ENCODE assay signal across 9 cellular contexts in the genomic region with DNA sequence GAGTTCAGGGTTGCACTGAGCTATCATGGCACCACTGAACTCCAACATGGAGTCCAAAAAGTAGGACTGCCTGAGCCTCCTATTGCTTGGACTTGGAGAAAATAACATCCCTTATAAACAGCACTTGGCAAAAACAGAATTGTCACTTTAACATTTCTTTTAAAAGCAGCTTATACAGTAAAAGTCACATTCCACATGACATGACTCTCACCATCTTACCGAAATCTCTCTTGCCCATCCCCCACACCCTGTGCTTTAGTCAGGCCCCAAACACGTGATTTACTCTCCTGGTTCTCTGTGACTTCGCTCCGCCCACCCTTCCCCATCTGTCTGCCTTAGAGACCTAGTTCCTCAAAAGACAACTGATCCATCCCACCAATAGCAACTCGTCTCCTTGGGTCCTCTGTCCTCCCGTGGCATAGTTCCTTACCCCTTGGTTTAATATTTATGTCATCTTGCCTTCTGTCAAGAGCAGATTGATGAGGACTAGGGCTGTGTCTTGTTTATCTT. TPM values are rescaled to one million over a fixed set of nuclear protein-coding genes. Genes with fewer than 3 reads are reported as not detected.
DNase-seq lines count a peak whose midpoint lies in the region; ATAC-seq and TF ChIP-seq lines count a peak whose summit lies in the region.
"Had no signal": no experiment of that assay in that cellular context is flagged by ENCODE, and none has a peak within 500 bp of the region (broad histone marks: within the 10 kb centered on the region; RNA-seq: fewer than 3 reads in every experiment).

No MANE protein-coding gene starts in this region.

- H2AK5ac ChIP-seq in trophoblast cell (ENCODE audit: low read length), result no peak overlapping the region

- H3K27ac ChIP-seq in dorsolateral prefrontal cortex (peak overlapping the region in 17 of 59 donors; percentile 2 to 80 (median 24)), trophoblast cell (ENCODE audit: low read depth, low read length) (no peak overlapping the region)
- H3K27ac ChIP-seq: cardiac muscle cell had no signal

- no peak overlapping the region for H2BK5ac ChIP-seq in trophoblast cell (ENCODE audit: low read depth, low read length, poor library complexity)

- intact Hi-C loops in dorsolateral prefrontal cortex (cut with DNase I), result loop anchor here in 1 of 2 donors (5.0 kb wide), 1 partner anchor 330 kb away; no protein-coding TSS in a partner anchor

- H3K36me3 ChIP-seq in trophoblast cell (ENCODE audit: control insufficient read depth in 1 of 2, insufficient read depth in 2 of 2, low read length in 2 of 2), result peaks cover 29 to 41% of the 10 kb centered on the region in 2 experiments

- no peaks in the 10 kb centered on the region for H3K9me3 ChIP-seq in trophoblast cell (ENCODE audit: insufficient read depth, low read depth, low read length)

- no peak overlapping the region for H2BK12ac ChIP-seq in trophoblast cell (ENCODE audit: low read length)

- peaks cover 33% of the 10 kb centered on the region for H3K79me2 ChIP-seq in trophoblast cell (ENCODE audit: control insufficient read depth, insufficient read depth, low read length, poor library complexity)

- WGBS in trophoblast cell (ENCODE audit: extremely low coverage, insufficient coverage, insufficient read length), result no CpG with 5 or more reads among the region's 6 CpGs

- no peak overlapping the region for H4K12ac ChIP-seq in trophoblast cell (ENCODE audit: low read depth, low read length)

- DNase-seq in GM10266 (ENCODE audit: extremely low spot score), result peak; percentile 69
- DNase-seq in SIG-M5 treated with dmso at 0.1 percent for 504 hours (lab: John Stamatoyannopoulos, UW; ENCODE audit: unreplicated experiment), result peak; percentile 94
- DNase-seq in dorsolateral prefrontal cortex, result peak in 8 of 10 donors; percentile 18 to 75 (median 50)
- peak in 1 of 2 donors; percentile 42 for DNase-seq in trophoblast cell

- H3K9ac ChIP-seq in trophoblast cell (ENCODE audit: low read length), result no peak overlapping the region

- no peak overlapping the region for H2AFZ ChIP-seq in trophoblast cell (ENCODE audit: insufficient read depth, low read length, poor library complexity)

- H3K79me1 ChIP-seq in trophoblast cell (ENCODE audit: low read length), result peaks cover 10% of the 10 kb centered on the region

- no peak for ATAC-seq in GM18861 (IDR thresholded peaks at IDR 0.05; ENCODE audit: unreplicated experiment)
- no peak for ATAC-seq in GM21786 (IDR thresholded peaks at IDR 0.05; ENCODE audit: unreplicated experiment)
- ATAC-seq in GM19395 (IDR thresholded peaks at IDR 0.05; ENCODE audit: unreplicated experiment), result no peak
- no peak for ATAC-seq in HG02642 (IDR thresholded peaks at IDR 0.05; ENCODE audit: poor library complexity, unreplicated experiment)

- H4K8ac ChIP-seq in trophoblast cell (ENCODE audit: low read depth, low read length), result no peak overlapping the region

- H3K18ac ChIP-seq in trophoblast cell (ENCODE audit: low read length), result no peak overlapping the region

- H3K4me3 ChIP-seq in dorsolateral prefrontal cortex, result peak overlapping the region in 4 of 59 donors; percentile 7 to 25 (median 21)
- H3K4me3 ChIP-seq in trophoblast cell (ENCODE audit: low read depth, low read length), result no peak overlapping the region
- H3K4me3 ChIP-seq: cardiac muscle cell had no signal

- TF ChIP-seq CTCF in GM10266 (IDR thresholded peaks at IDR 0.05; ENCODE audit: control insufficient read depth, insufficient read depth, low read depth, missing control alignments) (no peak), dorsolateral prefrontal cortex (IDR thresholded peaks at IDR 0.05 in 54 of 56, conservative IDR thresholded peaks at IDR 0.05 in 2 of 56; ENCODE audit: low read depth in 1 of 56, partially characterized antibody in 56 of 56) (no peak)

- H3K4me2 ChIP-seq in trophoblast cell (ENCODE audit: low read length), result no peak overlapping the region

- H3K14ac ChIP-seq in trophoblast cell (ENCODE audit: low read length), result no peak overlapping the region

- H3K27me3 ChIP-seq in dorsolateral prefrontal cortex, result no peaks in the 10 kb centered on the region
- no peaks in the 10 kb centered on the region for H3K27me3 ChIP-seq in trophoblast cell (ENCODE audit: insufficient read depth, low read length)
- H3K27me3 ChIP-seq: cardiac muscle cell had no signal

- peak overlapping the region; percentile 53 for H3K4ac ChIP-seq in trophoblast cell (ENCODE audit: low read depth, low read length)

- H4K91ac ChIP-seq in trophoblast cell (ENCODE audit: low read depth, low read length), result no peak overlapping the region

- H3K4me1 ChIP-seq in trophoblast cell (ENCODE audit: control insufficient read depth in 1 of 2, insufficient read depth in 2 of 2, low read length in 2 of 2), result peaks cover 0 to 7% of the 10 kb centered on the region in 2 experiments

- H3K23ac ChIP-seq in trophoblast cell (ENCODE audit: low read length), result no peak overlapping the region

- no peak overlapping the region for H2BK120ac ChIP-seq in trophoblast cell (ENCODE audit: insufficient read depth, low read length, poor library complexity)

RNA-seq across cellular contexts. Expression of gene SAFB, which starts 4.6 kb away (rescaled TPM):
- 100 to 1,000 TPM; 102 to 184 (median 133) TPM for total RNA-seq in dorsolateral prefrontal cortex
- polyA plus RNA-seq in trophoblast cell (2013), result 75.5 and 76.6 TPM in 2 replicates

RNA-seq across cellular contexts. Expression of gene SAFB2, which starts 4.9 kb away (rescaled TPM):
- total RNA-seq in dorsolateral prefrontal cortex, result 100 to 1,000 TPM; 117 to 326 (median 190) TPM
- polyA plus RNA-seq in trophoblast cell (2013), result 31.8 and 32.5 TPM in 2 replicates

RNA-seq across cellular contexts. Expression of gene MICOS13, which starts 52.9 kb away (rescaled TPM):
- 10 to 100 TPM; 42.0 to 91.5 (median 69.5) TPM for total RNA-seq in dorsolateral prefrontal cortex
- polyA plus RNA-seq in trophoblast cell (2013), result 31.3 and 32.4 TPM in 2 replicates

RNA-seq across cellular contexts. Expression of gene HSD11B1L, which starts 53.4 kb away (rescaled TPM):
- 10 to 100 TPM; 20.4 to 80.3 (median 55.4) TPM for total RNA-seq in dorsolateral prefrontal cortex
- 8.4 and 8.7 TPM in 2 replicates for polyA plus RNA-seq in trophoblast cell (2013)

RNA-seq across cellular contexts. Expression of gene TINCR, which starts 59.7 kb away (rescaled TPM):
- total RNA-seq in dorsolateral prefrontal cortex, result 10 to 100 TPM in 1 of 120 experiments, 1 to 10 TPM in 118, under 1 TPM in 1; 0.95 to 14.6 (median 4.4) TPM
- 72.9 and 77.9 TPM in 2 replicates for polyA plus RNA-seq in trophoblast cell (2013)
